ENCODE assay signal across 1 cellular context in genomic region chr7:26413007-26413691, GRCh38.
A peak's percentile ranks its signal among the peaks of the same experiment; 100 is the strongest.
TF ChIP-seq lines count a peak whose summit lies in the region.

No MANE protein-coding gene starts in this region.

TF ChIP-seq in K562, 482 proteins besides CTCF, POLR2A, EP300 and RAD21 (continued from another document):
- TF ChIP-seq PBX2 (CRISPR knock-in tag; IDR thresholded peaks at IDR 0.05; ENCODE audit: low read depth) (no peak), PBX2 (tag; conservative IDR thresholded peaks at IDR 0.05; ENCODE audit: low read depth) (peak; percentile 78), HDAC8 (tag; IDR thresholded peaks at IDR 0.05) (no peak), CTBP1 (IDR thresholded peaks at IDR 0.05; ENCODE audit: borderline replicate concordance) (peak; percentile 34; the same call in 1 of the 2 replicates), E2F6 (IDR thresholded peaks at IDR 0.05; ENCODE audit: borderline replicate concordance in 1 of 2, extremely low read depth in 1 of 2, insufficient read depth in 1 of 2, insufficient read length in 1 of 2, low read depth in 1 of 2, low read length in 1 of 2, poor library complexity in 1 of 2, severe bottlenecking in 1 of 2) (no peak), MTA1 (IDR thresholded peaks at IDR 0.05; ENCODE audit: borderline replicate concordance) (no peak), TCF3 (CRISPR knock-in tag; IDR thresholded peaks at IDR 0.05) (peak; percentile 53), RBM39 (optimal IDR thresholded peaks at IDR 0.05; ENCODE audit: low read depth, low read length) (no peak), CBFA2T2 (conservative IDR thresholded peaks at IDR 0.05) (peak; percentile 44), SFPQ (IDR thresholded peaks at IDR 0.05; ENCODE audit: low read depth, low read length) (no peak), TAL1 (IDR thresholded peaks at IDR 0.05) (peak; percentile 42; the same call in 1 of the 2 replicates), FOXJ2 (tag; IDR thresholded peaks at IDR 0.05) (no peak), FOXK2 (conservative IDR thresholded peaks at IDR 0.05 in 1 of 2, IDR thresholded peaks at IDR 0.05 in 1 of 2; ENCODE audit: low read depth in 2 of 2) (peak in 1 of 2 experiments; percentile 25; a peak in 1 of 4 replicates), PKNOX1 (IDR thresholded peaks at IDR 0.05) (peak; percentile 72), CBFA2T3 (IDR thresholded peaks at IDR 0.05) (peak; percentile 69), SMAD4 (CRISPR knock-in tag; conservative IDR thresholded peaks at IDR 0.05) (0 out of 2 replicates have a peak, but pooled peaks have one; percentile 53), ZBTB11 (CRISPR knock-in tag; IDR thresholded peaks at IDR 0.05) (no peak), MTA2 (IDR thresholded peaks at IDR 0.05; ENCODE audit: low read depth) (0 out of 2 replicates have a peak, but pooled peaks have one; percentile 17), RCOR1 (IDR thresholded peaks at IDR 0.05; ENCODE audit: borderline replicate concordance in 1 of 2, low read depth in 2 of 2, low read length in 2 of 2) (peak in 1 of 2 experiments; percentile 77; a peak in 1 of 4 replicates), MEIS2 (IDR thresholded peaks at IDR 0.05; ENCODE audit: partially characterized antibody) (peak; percentile 81), KDM1A (IDR thresholded peaks at IDR 0.05) (peak; percentile 37 to 55; a peak in 2 of 4 replicates), TEAD4 (IDR thresholded peaks at IDR 0.05; ENCODE audit: low read length) (peak; percentile 58; the same call in 1 of the 2 replicates), TEAD4 (CRISPR knock-in tag; IDR thresholded peaks at IDR 0.05; ENCODE audit: borderline replicate concordance) (no peak)
TF ChIP-seq in K562: peak in this region for 15.
